8 cellular contexts compared by ENCODE assay signal in the genomic region with DNA sequence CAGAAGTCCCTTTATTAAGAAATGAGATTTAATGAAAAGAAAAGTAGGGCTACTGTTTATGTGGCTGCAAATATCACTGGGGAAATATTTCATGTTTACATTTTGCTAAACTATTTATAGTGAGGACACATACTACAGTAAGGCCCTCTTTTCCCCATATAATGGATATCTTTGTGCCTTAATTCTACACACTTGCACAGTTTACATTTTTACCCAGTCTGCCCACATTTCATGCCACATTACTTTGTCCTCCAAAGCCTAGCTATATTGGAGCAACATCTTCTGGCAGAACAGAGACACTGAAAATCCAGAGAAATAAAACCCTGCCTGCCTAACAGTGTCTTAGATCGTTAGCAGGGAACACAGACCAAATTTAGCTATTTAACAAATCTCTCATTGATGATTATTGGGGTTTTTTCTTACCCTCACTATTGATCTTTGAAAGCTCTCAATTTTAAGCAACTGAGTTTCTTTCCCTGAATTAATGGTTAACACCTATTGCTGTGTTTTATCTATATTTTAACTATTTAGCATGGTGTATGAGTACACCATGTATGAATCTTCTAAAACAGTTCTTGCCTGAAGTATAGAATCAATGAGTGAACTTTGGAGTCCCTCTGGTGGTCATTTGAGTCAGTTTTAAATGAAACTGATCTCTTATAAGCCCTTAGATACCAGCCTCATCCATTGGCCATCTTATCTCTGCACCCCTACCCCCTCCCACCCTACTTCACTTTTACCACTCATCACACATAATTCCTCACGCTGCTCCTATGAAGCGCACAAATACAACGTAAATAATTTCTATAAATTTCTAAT.
DNase-seq lines count a peak whose midpoint lies in the region; ATAC-seq, FAIRE-seq and TF ChIP-seq lines count a peak whose summit lies in the region.

No MANE protein-coding gene starts in this region.

- no peak for DNase-seq in left ventricle myocardium inferior
- no peak for DNase-seq in left cardiac atrium
- peak; percentile 17 for DNase-seq in NCI-H524 treated with DMSO at 0.1 percent for 48 hours (lab: John Stamatoyannopoulos, UW)
- DNase-seq in endothelial cell (ENCODE audit: low spot score): peak; percentile 6
- no peak for DNase-seq in pancreas
- DNase-seq in aorta: no peak
- DNase-seq in adrenal gland: no peak

- H3K9me3 ChIP-seq in left ventricle myocardium inferior (replicated peaks) (no peaks in the 10 kb centered on the region), pancreas (no peaks in the 10 kb centered on the region), aorta (ENCODE audit: control insufficient read depth, low read length) (no peaks in the 10 kb centered on the region), adrenal gland (replicated peaks in 1 of 3) (no peaks in the 10 kb centered on the region)

- H3K27ac ChIP-seq in left ventricle myocardium inferior (replicated peaks): no peak overlapping the region
- no peak overlapping the region for H3K27ac ChIP-seq in pancreas
- no peak overlapping the region for H3K27ac ChIP-seq in aorta (ENCODE audit: low read depth in 1 of 2, low read length in 2 of 2)
- H3K27ac ChIP-seq in adrenal gland: no peak overlapping the region

- TF ChIP-seq POLR2A in adrenal gland (IDR thresholded peaks at IDR 0.05): no peak

- 66 to 74% methylated on average over 4 of the region's 4 CpGs for WGBS in pancreas, 2 donors
- 78 to 87% methylated on average over 4 of the region's 4 CpGs for WGBS in aorta, 2 donors
- WGBS in adrenal gland, 4 donors: 54 to 63% (median 56%) methylated on average over 4 of the region's 4 CpGs

- intact Hi-C loops in left ventricle myocardium inferior (cut with micrococcal nuclease) (no loop called here), left cardiac atrium (cut with DNase I) (loop anchor here in 1 of 2 donors (10.0 kb wide), 1 partner anchor 1924 kb away; no protein-coding TSS in a partner anchor), pancreas (cut with DNase I) (no loop called here), aorta (cut with DNase I) (no loop called here), adrenal gland (cut with DNase I) (no loop called here)

- TF ChIP-seq CTCF in left ventricle myocardium inferior (IDR thresholded peaks at IDR 0.05; ENCODE audit: borderline replicate concordance): peak; percentile 32
- peak; percentile 44 for TF ChIP-seq CTCF in endothelial cell (IDR thresholded peaks at IDR 0.05; ENCODE audit: unreplicated experiment)
- peak in 1 of 4 donors; percentile 32 for TF ChIP-seq CTCF in pancreas (IDR thresholded peaks at IDR 0.05)
- peak in 3 of 6 experiments; percentile 4 to 44 (median 27) for TF ChIP-seq CTCF in adrenal gland (IDR thresholded peaks at IDR 0.05)

- no peaks in the 10 kb centered on the region for H3K9me3 Mint-ChIP-seq in endothelial cell (ENCODE audit: unreplicated experiment)

- H3K4me3 ChIP-seq in left ventricle myocardium inferior: no peak overlapping the region
- no peak overlapping the region for H3K4me3 ChIP-seq in pancreas
- no peak overlapping the region for H3K4me3 ChIP-seq in aorta (ENCODE audit: low read length in 2 of 2)
- no peak overlapping the region for H3K4me3 ChIP-seq in adrenal gland

- no peaks in the 10 kb centered on the region for H3K27me3 Mint-ChIP-seq in endothelial cell (ENCODE audit: unreplicated experiment)

- FAIRE-seq in pancreas (lab: Jason Lieb, UNC): no peak

- no peaks in the 10 kb centered on the region for H3K4me1 Mint-ChIP-seq in endothelial cell (ENCODE audit: unreplicated experiment)

- H3K27ac Mint-ChIP-seq in endothelial cell (ENCODE audit: unreplicated experiment): no peak overlapping the region

- no peaks in the 10 kb centered on the region for H3K36me3 Mint-ChIP-seq in endothelial cell (ENCODE audit: low read depth, unreplicated experiment)

- ATAC-seq in left cardiac atrium (no peak), HG02870 (IDR thresholded peaks at IDR 0.05; ENCODE audit: unreplicated experiment) (peak; percentile 80), pancreas (peak in 3 of 4 donors; percentile 48 to 67 (median 65)), aorta (ENCODE audit: low FRiP score) (no peak)

- H3K4me1 ChIP-seq in left ventricle myocardium inferior (no peaks in the 10 kb centered on the region), pancreas (no peaks in the 10 kb centered on the region), aorta (ENCODE audit: control insufficient read depth in 1 of 2, insufficient read depth in 2 of 2, low read length in 2 of 2) (no peaks in the 10 kb centered on the region), adrenal gland (replicated peaks in 1 of 2) (no peaks in the 10 kb centered on the region)

- H3K4me3 Mint-ChIP-seq in endothelial cell (ENCODE audit: unreplicated experiment): no peak overlapping the region

- H3K36me3 ChIP-seq in left ventricle myocardium inferior (no peaks in the 10 kb centered on the region), pancreas (no peaks in the 10 kb centered on the region), aorta (ENCODE audit: control insufficient read depth in 1 of 2, insufficient read depth in 2 of 2, low read length in 1 of 2) (no peaks in the 10 kb centered on the region), adrenal gland (replicated peaks in 1 of 2) (no peaks in the 10 kb centered on the region)

- H3K27me3 ChIP-seq in left ventricle myocardium inferior (ENCODE audit: low read depth): no peaks in the 10 kb centered on the region
- H3K27me3 ChIP-seq in pancreas: no peaks in the 10 kb centered on the region
- no peaks in the 10 kb centered on the region for H3K27me3 ChIP-seq in aorta (ENCODE audit: control insufficient read depth in 1 of 2, insufficient read depth in 2 of 2, low read length in 1 of 2)
- no peaks in the 10 kb centered on the region for H3K27me3 ChIP-seq in adrenal gland

Comparison
In these comparisons a context has a peak if more than half of its experiments do, and no peak if none do; other contexts are left out.
1. DNase-seq: peak in NCI-H524 treated with DMSO at 0.1 percent for 48 hours (single experiment) and endothelial cell (single experiment); none in left ventricle myocardium inferior (single experiment), left cardiac atrium (single experiment), pancreas (0 of 6), aorta (0 of 2) and adrenal gland (0 of 7).
2. ATAC-seq: peak in HG02870 (single experiment) and pancreas (3 of 4); none in left cardiac atrium (0 of 2) and aorta (single experiment).